Comparison of ENCODE assay signal across 9 cellular contexts in genomic region chr2:21023419-21024181, GRCh38. TPM values are rescaled to one million over a fixed set of nuclear protein-coding genes. Genes with fewer than 3 reads are reported as not detected.
"Had no signal": no experiment of that assay in that cellular context is flagged by ENCODE, and none has a peak within 500 bp of the region (broad histone marks: within the 10 kb centered on the region; RNA-seq: fewer than 3 reads in every experiment).

No MANE protein-coding gene starts in this region.

- H3K4me2 ChIP-seq: KMS-11 had no signal

- FAIRE-seq: HTR-8/SVneo, K562 had no signal

- H3K27ac ChIP-seq: HL-60, KMS-11 had no signal

- H3K4me3 ChIP-seq: K562 had no signal

- DNase-seq: IMR-90, KBM-7, KG1 had no signal

- ATAC-seq: K562 had no signal

- H3K9ac ChIP-seq: KMS-11 had no signal

RNA-seq across cellular contexts. Expression of gene APOB, which starts 20.3 kb away (rescaled TPM):
- total RNA-seq: HT-29 had no signal
- polyA plus RNA-seq: IgD-negative memory B cell, IMR-90, K562 had no signal
